1 cellular context compared by ENCODE assay signal in the genomic region with DNA sequence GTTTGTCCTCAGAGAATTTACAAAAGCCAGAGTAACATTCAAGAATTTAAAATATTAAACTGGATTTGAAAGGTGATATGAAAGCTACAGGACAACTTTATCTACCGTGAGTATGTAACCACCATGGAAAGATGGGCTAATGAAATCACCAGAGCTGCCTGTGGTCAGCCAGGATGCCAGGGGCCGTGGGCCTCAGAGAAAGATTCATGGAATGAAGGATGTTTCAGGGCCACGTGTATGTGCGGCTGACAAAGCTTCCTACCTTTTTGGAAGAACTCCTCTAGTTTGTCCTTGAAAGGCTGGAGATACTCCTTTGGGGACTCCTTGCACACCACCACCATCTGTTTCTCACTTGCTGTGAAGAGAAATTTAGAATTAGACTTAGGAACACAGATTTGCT.
TF ChIP-seq lines count a peak whose summit lies in the region.

No MANE protein-coding gene starts in this region.

TF ChIP-seq in endothelial cell of umbilical vein, 7 proteins besides CTCF, POLR2A, EP300 and RAD21 (continued from another document):
- TF ChIP-seq POLR2AphosphoS5 (IDR thresholded peaks at IDR 0.05; ENCODE audit: insufficient read depth, low read depth, low read length) (no peak), GATA2 (IDR thresholded peaks at IDR 0.05; ENCODE audit: insufficient read depth, insufficient read length, low read depth, low read length) (no peak), JUN (IDR thresholded peaks at IDR 0.05; ENCODE audit: borderline replicate concordance, insufficient read depth, insufficient read length, low read depth) (no peak), MYC (IDR thresholded peaks at IDR 0.05; ENCODE audit: low read depth, low read length) (no peak)
- TF ChIP-seq, protein P1, sequence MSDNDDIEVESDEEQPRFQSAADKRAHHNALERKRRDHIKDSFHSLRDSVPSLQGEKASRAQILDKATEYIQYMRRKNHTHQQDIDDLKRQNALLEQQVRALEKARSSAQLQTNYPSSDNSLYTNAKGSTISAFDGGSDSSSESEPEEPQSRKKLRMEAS (IDR thresholded peaks at IDR 0.05; ENCODE audit: insufficient read depth, insufficient read length): no peak
TF ChIP-seq in endothelial cell of umbilical vein: peak in this region for 0.
